1 cellular context compared by ENCODE assay signal in genomic region chr9:116336133-116336862, GRCh38.
TF ChIP-seq lines count a peak whose summit lies in the region.

No MANE protein-coding gene starts in this region.

TF ChIP-seq in HepG2, 621 proteins besides CTCF, POLR2A, EP300 and RAD21 (continued from another document and continues in another):
- TF ChIP-seq HNF1B (CRISPR knock-in tag; IDR thresholded peaks at IDR 0.05) (peak; percentile 83), ZNF205 (CRISPR knock-in tag; IDR thresholded peaks at IDR 0.05) (0 out of 2 replicates have a peak, but pooled peaks have one; percentile 32), NFE2L2 (IDR thresholded peaks at IDR 0.05; ENCODE audit: low read length) (no peak), NBN (conservative IDR thresholded peaks at IDR 0.05) (no peak), FOXP4 (CRISPR knock-in tag; IDR thresholded peaks at IDR 0.05) (peak; percentile 48; the same call in 1 of the 2 replicates), PAXIP1 (CRISPR knock-in tag; conservative IDR thresholded peaks at IDR 0.05) (peak; percentile 78), CREB1 (IDR thresholded peaks at IDR 0.05) (no peak), CREB1 (CRISPR knock-in tag; IDR thresholded peaks at IDR 0.05) (peak; percentile 71), RCOR2 (CRISPR knock-in tag; IDR thresholded peaks at IDR 0.05) (0 out of 2 replicates have a peak, but pooled peaks have one; percentile 50), KAT2B (IDR thresholded peaks at IDR 0.05; ENCODE audit: borderline replicate concordance, low read depth, low read length) (peak; percentile 58; the same call in 1 of the 2 replicates), DRAP1 (CRISPR knock-in tag; IDR thresholded peaks at IDR 0.05) (peak; percentile 34; the same call in 1 of the 2 replicates), CEBPB (IDR thresholded peaks at IDR 0.05; ENCODE audit: borderline replicate concordance, low read depth, low read length) (peak; percentile 43; the same call in 1 of the 2 replicates), SOX6 (IDR thresholded peaks at IDR 0.05) (no peak), SOX6 (CRISPR knock-in tag; IDR thresholded peaks at IDR 0.05) (peak; percentile 91), PHF21A (CRISPR knock-in tag; IDR thresholded peaks at IDR 0.05) (0 out of 2 replicates have a peak, but pooled peaks have one; percentile 32), NRL (CRISPR knock-in tag; IDR thresholded peaks at IDR 0.05; ENCODE audit: borderline replicate concordance) (no peak), SOX5 (CRISPR knock-in tag; IDR thresholded peaks at IDR 0.05; ENCODE audit: borderline replicate concordance) (peak; percentile 67), MIXL1 (CRISPR knock-in tag; IDR thresholded peaks at IDR 0.05) (peak; percentile 85), ZNF609 (CRISPR knock-in tag; IDR thresholded peaks at IDR 0.05; ENCODE audit: borderline replicate concordance) (peak; percentile 90), FOXP1 (IDR thresholded peaks at IDR 0.05) (no peak), FOXP1 (CRISPR knock-in tag; IDR thresholded peaks at IDR 0.05) (peak; percentile 52; the same call in 1 of the 2 replicates), ZNF17 (CRISPR knock-in tag; IDR thresholded peaks at IDR 0.05) (no peak), DPF2 (CRISPR knock-in tag; IDR thresholded peaks at IDR 0.05; ENCODE audit: borderline replicate concordance, low read depth) (no peak; the same call in 1 of the 2 replicates), NR2F6 (IDR thresholded peaks at IDR 0.05) (peak; percentile 87), NR2F6 (CRISPR knock-in tag; IDR thresholded peaks at IDR 0.05) (0 out of 2 replicates have a peak, but pooled peaks have one; percentile 56), ZNF503 (CRISPR knock-in tag; IDR thresholded peaks at IDR 0.05) (peak; percentile 33; the same call in 1 of the 2 replicates), ZNF556 (CRISPR knock-in tag; IDR thresholded peaks at IDR 0.05; ENCODE audit: borderline replicate concordance) (no peak), HNF1A (IDR thresholded peaks at IDR 0.05; ENCODE audit: low read depth) (peak; percentile 92), HNF1A (CRISPR knock-in tag; IDR thresholded peaks at IDR 0.05; ENCODE audit: borderline replicate concordance) (peak; percentile 75; the same call in 1 of the 2 replicates), KAT8 (CRISPR knock-in tag; IDR thresholded peaks at IDR 0.05) (peak; percentile 42; the same call in 1 of the 2 replicates), POLR2G (IDR thresholded peaks at IDR 0.05; ENCODE audit: low read depth, low read length) (no peak), RXRB (CRISPR knock-in tag; IDR thresholded peaks at IDR 0.05; ENCODE audit: borderline replicate concordance) (peak; percentile 53; the same call in 1 of the 2 replicates), ELF3 (CRISPR knock-in tag; IDR thresholded peaks at IDR 0.05) (peak; percentile 45; the same call in 1 of the 2 replicates), FOXJ3 (CRISPR knock-in tag; IDR thresholded peaks at IDR 0.05; ENCODE audit: borderline replicate concordance) (peak; percentile 33; the same call in 1 of the 2 replicates), HOMEZ (CRISPR knock-in tag; IDR thresholded peaks at IDR 0.05; ENCODE audit: low read depth) (peak; percentile 54; the same call in 1 of the 2 replicates), NCOR1 (IDR thresholded peaks at IDR 0.05; ENCODE audit: borderline replicate concordance, low read length) (peak; percentile 46; the same call in 1 of the 2 replicates), FIP1L1 (IDR thresholded peaks at IDR 0.05; ENCODE audit: borderline replicate concordance, insufficient read depth, low read depth, low read length) (no peak), ATF3 (CRISPR knock-in tag; IDR thresholded peaks at IDR 0.05) (no peak), SMAD3 (CRISPR knock-in tag; IDR thresholded peaks at IDR 0.05) (peak; percentile 79), CREM (IDR thresholded peaks at IDR 0.05) (peak; percentile 61; the same call in 1 of the 2 replicates), CREM (CRISPR knock-in tag; IDR thresholded peaks at IDR 0.05) (no peak)
